In the genomic region with DNA sequence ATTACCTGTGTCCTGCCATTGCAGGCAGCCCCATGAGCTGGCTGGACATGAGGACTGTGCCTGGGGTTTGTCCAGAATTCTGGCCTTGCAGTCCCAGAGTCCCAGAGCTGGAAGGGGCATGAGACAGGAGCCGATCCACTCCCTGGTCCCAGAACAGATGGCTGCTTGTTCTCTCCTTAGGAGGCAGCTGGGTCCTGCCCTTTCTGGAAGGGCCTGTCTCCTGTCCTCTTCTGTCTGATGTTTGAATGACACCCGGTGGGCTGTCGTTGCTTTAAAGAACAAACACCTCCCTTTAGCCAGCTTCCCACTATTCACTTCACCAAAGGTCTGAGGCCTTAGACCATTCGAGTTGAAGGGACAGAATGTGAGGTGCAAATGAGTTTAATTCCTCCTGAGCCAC, we compare ENCODE assay signal across 21 cellular contexts.
"Had no signal": no experiment of that assay in that cellular context is flagged by ENCODE, and none has a peak within 500 bp of the region (broad histone marks: within the 10 kb centered on the region; RNA-seq: fewer than 3 reads in every experiment).

No MANE protein-coding gene starts in this region.

- H3K4me3 Mint-ChIP-seq: activated CD8-positive, alpha-beta T cell treated with anti-CD3 and anti-CD28 coated beads for 36 hours; activated T-cell treated with anti-CD3 and anti-CD28 coated beads, Interleukin-2, amount 50 U/mL, for 24 hours; naive thymus-derived CD4-positive, alpha-beta T cell; stimulated activated memory B cell treated with anti-CD40 and anti-IgM and Interleukin-4, amounts not matched to agents 10 μg/mL and 1 μg/mL and 100 μg/mL, for 72 hours had no signal

- H3K4me1 ChIP-seq: upper lobe of right lung had no signal

- H3K9ac ChIP-seq: parathyroid adenoma had no signal

- DNase-seq: activated CD4-positive, alpha-beta T cell treated with anti-CD3 and anti-CD28 coated beads for 4 hours; activated CD8-positive, alpha-beta T cell treated with anti-CD3 and anti-CD28 coated beads for 36 hours; activated naive CD4-positive, alpha-beta T cell treated with Interleukin-2 at 50 U/mL for 16 hours; activated T-cell treated with anti-CD3 and anti-CD28 coated beads, Interleukin-2, amount 50 U/mL, for 24 hours; anterior cingulate cortex; brain microvascular endothelial cell; cerebellar nuclear complex; effector CD8-positive, alpha-beta T cell; esophagus squamous epithelium; left cardiac atrium; mesenchymal stem cell; naive thymus-derived CD4-positive, alpha-beta T cell; stimulated activated CD4-positive, alpha-beta T cell treated with anti-CD3 and anti-CD28 coated beads, Interleukin-4, amount 100 ng/mL, for 24 hours; T-helper 2 cell; upper lobe of right lung had no signal

- H3K36me3 ChIP-seq: brain microvascular endothelial cell, esophagus squamous epithelium, thoracic aorta, upper lobe of right lung had no signal

- H3K27ac Mint-ChIP-seq: activated CD8-positive, alpha-beta T cell treated with anti-CD3 and anti-CD28 coated beads for 36 hours; activated T-cell treated with anti-CD3 and anti-CD28 coated beads, Interleukin-2, amount 50 U/mL, for 24 hours; activated T-helper 2 cell treated with anti-CD3 and anti-CD28 coated beads, Interferon-gamma antibody, Interleukin-2, Interleukin-4, amounts not matched to agents 10 μg/mL and 5 μg/mL and 100 μg/mL, durations not matched to agents 14 hours and 24 hours and 36 hours; stimulated activated memory B cell treated with anti-CD40 and anti-IgM and Interleukin-4, amounts not matched to agents 10 μg/mL and 1 μg/mL and 100 μg/mL, for 72 hours had no signal

- ATAC-seq: activated CD8-positive, alpha-beta T cell treated with anti-CD3 and anti-CD28 coated beads for 36 hours; left cardiac atrium; naive thymus-derived CD4-positive, alpha-beta T cell; sciatic nerve; stimulated activated memory B cell treated with anti-CD40 and anti-IgM and Interleukin-4, amounts not matched to agents 10 μg/mL and 1 μg/mL and 100 μg/mL, for 72 hours; upper lobe of right lung had no signal

- H2AFZ ChIP-seq: parathyroid adenoma had no signal

- H3K9me3 Mint-ChIP-seq: activated CD8-positive, alpha-beta T cell treated with anti-CD3 and anti-CD28 coated beads for 36 hours; activated T-cell treated with anti-CD3 and anti-CD28 coated beads, Interleukin-2, amount 50 U/mL, for 24 hours; activated T-helper 2 cell treated with anti-CD3 and anti-CD28 coated beads, Interferon-gamma antibody, Interleukin-2, Interleukin-4, amounts not matched to agents 10 μg/mL and 5 μg/mL and 100 μg/mL, durations not matched to agents 14 hours and 24 hours and 36 hours; naive thymus-derived CD4-positive, alpha-beta T cell; stimulated activated memory B cell treated with anti-CD40 and anti-IgM and Interleukin-4, amounts not matched to agents 10 μg/mL and 1 μg/mL and 100 μg/mL, for 72 hours had no signal

- H3K27me3 ChIP-seq: brain microvascular endothelial cell had no signal

- H3K4me3 ChIP-seq: esophagus squamous epithelium, thoracic aorta, upper lobe of right lung had no signal

- H3K27ac ChIP-seq: brain microvascular endothelial cell, esophagus squamous epithelium, neutrophil, parathyroid adenoma, thoracic aorta, upper lobe of right lung had no signal

- H3K9me3 ChIP-seq: esophagus squamous epithelium, neutrophil, thoracic aorta, upper lobe of right lung had no signal
